Comparison of ENCODE assay signal across 19 cellular contexts in the genomic region with DNA sequence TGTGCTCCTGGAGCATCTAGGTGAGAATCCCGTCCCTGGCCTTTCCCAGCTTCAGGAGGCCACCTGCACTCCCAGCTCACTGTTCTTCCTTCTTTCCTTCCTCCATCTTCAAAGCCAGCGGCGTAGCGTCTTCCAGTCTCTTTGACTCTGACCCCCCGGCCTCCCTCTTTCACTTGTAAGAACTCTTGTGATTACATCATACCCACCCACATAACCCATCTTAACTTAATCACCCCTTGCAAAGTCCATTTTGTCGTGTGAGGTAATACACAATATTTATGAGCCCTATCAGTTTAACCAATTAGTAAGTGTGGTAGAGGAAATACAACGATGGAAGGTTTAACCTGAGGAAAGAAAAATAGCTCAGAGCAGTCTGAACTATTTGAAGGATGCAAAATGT. TPM values are rescaled to one million over a fixed set of nuclear protein-coding genes. Genes with fewer than 3 reads are reported as not detected.
A peak's percentile ranks its signal among the peaks of the same experiment; 100 is the strongest.
DNase-seq lines count a peak whose midpoint lies in the region; ATAC-seq and TF ChIP-seq lines count a peak whose summit lies in the region.
"Had no signal": no experiment of that assay in that cellular context is flagged by ENCODE, and none has a peak within 500 bp of the region (broad histone marks: within the 10 kb centered on the region; RNA-seq: fewer than 3 reads in every experiment).

No MANE protein-coding gene starts in this region.

- no peak overlapping the region for H3K27ac Mint-ChIP-seq in activated CD4-positive, alpha-beta memory T cell treated with anti-CD3 and anti-CD28 coated beads for 36 hours
- no peak overlapping the region for H3K27ac Mint-ChIP-seq in activated CD4-positive, alpha-beta memory T cell treated with anti-CD3 and anti-CD28 coated beads, Interleukin-2, amount 10 ng/mL, durations not matched to agents 7 days and 5 days

- DNase-seq in activated CD4-positive, alpha-beta memory T cell treated with anti-CD3 and anti-CD28 coated beads for 36 hours = no peak
- DNase-seq in activated CD4-positive, alpha-beta memory T cell treated with anti-CD3 and anti-CD28 coated beads, Interleukin-2, amount 10 ng/mL, durations not matched to agents 7 days and 5 days = no peak
- DNase-seq in NOMO-1 treated with dmso at 0.1 percent for 144 hours (lab: John Stamatoyannopoulos, UW; ENCODE audit: unreplicated experiment) = peak; percentile 61
- DNase-seq in fibroblast of lung (ENCODE audit: low read depth in 2 of 2) = peak; percentile 43 to 55
- DNase-seq in skeletal muscle cell (ENCODE audit: low read depth) = peak; percentile 31
- DNase-seq in medulla oblongata (ENCODE audit: extremely low spot score) = no peak
- DNase-seq in posterior cingulate gyrus = no peak
- DNase-seq: ACHN; activated CD8-positive, alpha-beta memory T cell treated with anti-CD3 and anti-CD28 coated beads, Interleukin-2, amount 50 U/mL, for 48 hours; hippocampal formation; KG1; NCI-H187; SHP77; thyroid gland had no signal

- H3K27ac ChIP-seq in fibroblast of lung (ENCODE audit: insufficient read depth, low read length) = no peak overlapping the region
- H3K27ac ChIP-seq: pancreas, thyroid gland had no signal

- no peaks in the 10 kb centered on the region for H3K36me3 Mint-ChIP-seq in activated CD4-positive, alpha-beta memory T cell treated with anti-CD3 and anti-CD28 coated beads for 36 hours
- H3K36me3 Mint-ChIP-seq in activated CD4-positive, alpha-beta memory T cell treated with anti-CD3 and anti-CD28 coated beads, Interleukin-2, amount 10 ng/mL, durations not matched to agents 7 days and 5 days (ENCODE audit: low read depth) = no peaks in the 10 kb centered on the region

- no peak overlapping the region for H3K4me2 ChIP-seq in fibroblast of lung (ENCODE audit: extremely low read depth, insufficient read depth, low read length)

- H3K9me3 Mint-ChIP-seq in activated CD4-positive, alpha-beta memory T cell treated with anti-CD3 and anti-CD28 coated beads for 36 hours = no peaks in the 10 kb centered on the region
- H3K9me3 Mint-ChIP-seq in activated CD4-positive, alpha-beta memory T cell treated with anti-CD3 and anti-CD28 coated beads, Interleukin-2, amount 10 ng/mL, durations not matched to agents 7 days and 5 days = no peaks in the 10 kb centered on the region

- H3K4me3 Mint-ChIP-seq in activated CD4-positive, alpha-beta memory T cell treated with anti-CD3 and anti-CD28 coated beads for 36 hours = peak overlapping the region; percentile 18
- no peak overlapping the region for H3K4me3 Mint-ChIP-seq in activated CD4-positive, alpha-beta memory T cell treated with anti-CD3 and anti-CD28 coated beads, Interleukin-2, amount 10 ng/mL, durations not matched to agents 7 days and 5 days

- ATAC-seq in HG02870 (IDR thresholded peaks at IDR 0.05; ENCODE audit: unreplicated experiment) = no peak
- ATAC-seq: pancreas had no signal

- peaks cover 3% of the 10 kb centered on the region for H3K27me3 Mint-ChIP-seq in activated CD4-positive, alpha-beta memory T cell treated with anti-CD3 and anti-CD28 coated beads for 36 hours
- H3K27me3 Mint-ChIP-seq in activated CD4-positive, alpha-beta memory T cell treated with anti-CD3 and anti-CD28 coated beads, Interleukin-2, amount 10 ng/mL, durations not matched to agents 7 days and 5 days = peaks cover 28% of the 10 kb centered on the region

- H2AFZ ChIP-seq in fibroblast of lung (ENCODE audit: low read length) = no peak overlapping the region

- CTCF ChIA-PET in activated CD4-positive, alpha-beta memory T cell treated with anti-CD3 and anti-CD28 coated beads for 36 hours (lab: Charles Lee) = interaction anchor here (1.0 kb wide), 1 partner anchor 163 kb away, joined by 3 read pairs; no protein-coding TSS in a partner anchor
- CTCF ChIA-PET in activated CD4-positive, alpha-beta memory T cell treated with anti-CD3 and anti-CD28 coated beads, Interleukin-2, amount 10 ng/mL, durations not matched to agents 7 days and 5 days (lab: Charles Lee) = interaction anchor here (1.9 kb wide), 1 partner anchor 118 kb away, joined by 5 read pairs; no protein-coding TSS in a partner anchor

- intact Hi-C loops in activated CD4-positive, alpha-beta memory T cell treated with anti-CD3 and anti-CD28 coated beads for 36 hours (cut with micrococcal nuclease) = no loop called here
- intact Hi-C loops in posterior cingulate gyrus (cut with DNase I) = no loop called here

- H3K4me3 ChIP-seq in fibroblast of lung (replicated peaks in 1 of 4; ENCODE audit: control extremely low read depth in 1 of 4, insufficient read depth in 1 of 4, low read depth in 3 of 4, low read length in 4 of 4) (no peak overlapping the region), skeletal muscle cell (ENCODE audit: low read depth, low read length) (no peak overlapping the region)
- H3K4me3 ChIP-seq: pancreas, thyroid gland had no signal

- H3K4me1 ChIP-seq in fibroblast of lung (ENCODE audit: control insufficient read depth, extremely low read depth, insufficient read depth, low read length) = no peaks in the 10 kb centered on the region

- peaks cover 34% of the 10 kb centered on the region for H3K4me1 Mint-ChIP-seq in activated CD4-positive, alpha-beta memory T cell treated with anti-CD3 and anti-CD28 coated beads for 36 hours (ENCODE audit: low read depth)
- peaks cover 29% of the 10 kb centered on the region for H3K4me1 Mint-ChIP-seq in activated CD4-positive, alpha-beta memory T cell treated with anti-CD3 and anti-CD28 coated beads, Interleukin-2, amount 10 ng/mL, durations not matched to agents 7 days and 5 days

- no peaks in the 10 kb centered on the region for H3K9me3 ChIP-seq in fibroblast of lung (ENCODE audit: control insufficient read depth, insufficient read depth, low read depth, low read length)
- H3K9me3 ChIP-seq: pancreas, thyroid gland had no signal

- H3K9ac ChIP-seq in fibroblast of lung (ENCODE audit: insufficient read depth, low read length) = no peak overlapping the region

- POLR2A ChIA-PET in activated CD4-positive, alpha-beta memory T cell treated with anti-CD3 and anti-CD28 coated beads for 36 hours (lab: Charles Lee) = interaction anchor here (0.8 kb wide), 1 partner anchor 249 kb away, joined by 3 read pairs; no protein-coding TSS in a partner anchor
- POLR2A ChIA-PET in activated CD4-positive, alpha-beta memory T cell treated with anti-CD3 and anti-CD28 coated beads, Interleukin-2, amount 10 ng/mL, durations not matched to agents 7 days and 5 days (lab: Charles Lee) = no interaction called here

- peaks cover 3% of the 10 kb centered on the region for H3K27me3 ChIP-seq in fibroblast of lung (ENCODE audit: control insufficient read depth, insufficient read depth, low read length)
- H3K27me3 ChIP-seq: pancreas, thyroid gland had no signal

- no peaks in the 10 kb centered on the region for H4K20me1 ChIP-seq in fibroblast of lung (ENCODE audit: control insufficient read depth, extremely low read depth, insufficient read depth, low read length)

- no peak for TF ChIP-seq CTCF in fibroblast of lung (conservative IDR thresholded peaks at IDR 0.05 in 1 of 2, IDR thresholded peaks at IDR 0.05 in 1 of 2; ENCODE audit: low read depth in 1 of 2, low read length in 2 of 2)

- peaks cover 3% of the 10 kb centered on the region for H3K79me2 ChIP-seq in fibroblast of lung (ENCODE audit: control insufficient read depth, insufficient read depth, low read length)

- no peaks in the 10 kb centered on the region for H3K36me3 ChIP-seq in fibroblast of lung (ENCODE audit: control insufficient read depth, insufficient read depth, low read length)
- H3K36me3 ChIP-seq: pancreas, thyroid gland had no signal

RNA-seq across cellular contexts. Expression of gene CDC16, which starts 4.6 kb away (rescaled TPM):
- 10 to 100 TPM; 63.1 to 69.8 TPM for total RNA-seq in activated CD4-positive, alpha-beta memory T cell treated with anti-CD3 and anti-CD28 coated beads for 36 hours
- total RNA-seq in activated CD4-positive, alpha-beta memory T cell treated with anti-CD3 and anti-CD28 coated beads, Interleukin-2, amount 10 ng/mL, durations not matched to agents 7 days and 5 days = 10 to 100 TPM; 59.6 to 64.0 TPM
- 43.4 and 52.2 TPM in 2 replicates for total RNA-seq in fibroblast of lung
- polyA plus RNA-seq in fibroblast of lung = 76.9 and 101 TPM in 2 replicates
- polyA plus RNA-seq in fibroblast of lung (2012) = 61.5 and 65.5 TPM in 2 replicates
- 14.1 and 53.6 TPM in 2 replicates for polyA minus RNA-seq in fibroblast of lung (ENCODE audit: low replicate concordance)

RNA-seq across cellular contexts. Expression of gene CFAP97D2, which starts 51.1 kb away (rescaled TPM):
- total RNA-seq in activated CD4-positive, alpha-beta memory T cell treated with anti-CD3 and anti-CD28 coated beads for 36 hours = not detected
- not detected for total RNA-seq in activated CD4-positive, alpha-beta memory T cell treated with anti-CD3 and anti-CD28 coated beads, Interleukin-2, amount 10 ng/mL, durations not matched to agents 7 days and 5 days
- not detected in 2 replicates for total RNA-seq in fibroblast of lung
- polyA plus RNA-seq in fibroblast of lung = not detected in 2 replicates
- not detected in 2 replicates for polyA plus RNA-seq in fibroblast of lung (2012)
- not detected in 2 replicates for polyA minus RNA-seq in fibroblast of lung (ENCODE audit: low replicate concordance)
- total RNA-seq: chondrocyte, epithelial cell of proximal tubule, lung microvascular endothelial cell, thyroid gland had no signal

RNA-seq across cellular contexts. Expression of gene UPF3A, which starts 51.3 kb away (rescaled TPM):
- 10 to 100 TPM; 46.8 to 48.5 TPM for total RNA-seq in activated CD4-positive, alpha-beta memory T cell treated with anti-CD3 and anti-CD28 coated beads for 36 hours
- total RNA-seq in activated CD4-positive, alpha-beta memory T cell treated with anti-CD3 and anti-CD28 coated beads, Interleukin-2, amount 10 ng/mL, durations not matched to agents 7 days and 5 days = 10 to 100 TPM; 46.2 to 52.8 TPM
- 15.9 and 27.6 TPM in 2 replicates for total RNA-seq in fibroblast of lung
- 40.5 and 41.9 TPM in 2 replicates for polyA plus RNA-seq in fibroblast of lung
- 43.8 and 44.4 TPM in 2 replicates for polyA plus RNA-seq in fibroblast of lung (2012)
- 2.1 and 7.1 TPM in 2 replicates for polyA minus RNA-seq in fibroblast of lung (ENCODE audit: low replicate concordance)

Comparison
In these comparisons a context has a peak if more than half of its experiments do, and no peak if none do; other contexts are left out.
1. DNase-seq: peak in NOMO-1 treated with dmso at 0.1 percent for 144 hours (single experiment), fibroblast of lung (2 of 2) and skeletal muscle cell (single experiment); none in activated CD4-positive, alpha-beta memory T cell treated with anti-CD3 and anti-CD28 coated beads for 36 hours (single experiment), activated CD4-positive, alpha-beta memory T cell treated with anti-CD3 and anti-CD28 coated beads, Interleukin-2, amount 10 ng/mL, durations not matched to agents 7 days and 5 days (single experiment), medulla oblongata (single experiment) and posterior cingulate gyrus (0 of 10).